Comparison of ENCODE assay signal across 2 cellular contexts in the genomic region with DNA sequence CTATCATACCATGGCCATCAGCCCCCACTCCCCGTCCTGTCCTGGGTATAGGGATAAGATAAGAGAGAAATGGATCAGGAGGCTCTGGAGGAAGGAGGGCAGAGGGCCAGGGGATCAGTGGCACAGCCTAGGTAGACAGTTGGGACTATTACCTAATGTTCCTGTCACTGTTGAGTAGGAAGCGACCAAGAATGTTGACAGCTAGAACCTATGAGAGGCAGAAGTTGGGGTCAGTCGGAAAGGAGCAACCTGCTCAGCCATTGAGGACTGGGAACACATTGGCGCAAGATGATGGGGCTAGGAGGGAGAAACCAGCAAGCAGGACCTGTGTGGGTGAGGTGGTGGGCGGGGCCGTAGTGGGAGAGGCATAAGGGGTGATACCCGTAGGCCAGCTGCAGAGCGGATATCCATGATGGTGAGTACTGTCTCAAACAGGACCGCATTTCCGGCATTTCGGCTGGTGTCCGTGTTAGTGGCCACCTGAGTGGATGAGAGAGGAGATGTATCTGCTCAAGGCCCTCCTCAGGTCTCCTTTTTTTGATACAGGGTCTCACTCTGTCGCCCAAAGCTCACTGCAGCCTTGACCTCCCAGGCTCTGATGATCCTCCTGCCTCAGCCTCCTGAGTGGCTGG.
TF ChIP-seq lines count a peak whose summit lies in the region.

No MANE protein-coding gene starts in this region.

TF ChIP-seq in GM12878, 131 proteins besides CTCF, POLR2A, EP300 and RAD21:
- TF ChIP-seq SRF (IDR thresholded peaks at IDR 0.05; ENCODE audit: low read depth in 2 of 2, low read length in 2 of 2) (no peak), POLR2AphosphoS5 (IDR thresholded peaks at IDR 0.05; ENCODE audit: low read length) (no peak), NRF1 (conservative IDR thresholded peaks at IDR 0.05; ENCODE audit: low read depth, low read length) (no peak), SUPT20H (IDR thresholded peaks at IDR 0.05; ENCODE audit: borderline replicate concordance, control insufficient read depth, low read depth, low read length) (no peak)
- TF ChIP-seq, protein P1, sequence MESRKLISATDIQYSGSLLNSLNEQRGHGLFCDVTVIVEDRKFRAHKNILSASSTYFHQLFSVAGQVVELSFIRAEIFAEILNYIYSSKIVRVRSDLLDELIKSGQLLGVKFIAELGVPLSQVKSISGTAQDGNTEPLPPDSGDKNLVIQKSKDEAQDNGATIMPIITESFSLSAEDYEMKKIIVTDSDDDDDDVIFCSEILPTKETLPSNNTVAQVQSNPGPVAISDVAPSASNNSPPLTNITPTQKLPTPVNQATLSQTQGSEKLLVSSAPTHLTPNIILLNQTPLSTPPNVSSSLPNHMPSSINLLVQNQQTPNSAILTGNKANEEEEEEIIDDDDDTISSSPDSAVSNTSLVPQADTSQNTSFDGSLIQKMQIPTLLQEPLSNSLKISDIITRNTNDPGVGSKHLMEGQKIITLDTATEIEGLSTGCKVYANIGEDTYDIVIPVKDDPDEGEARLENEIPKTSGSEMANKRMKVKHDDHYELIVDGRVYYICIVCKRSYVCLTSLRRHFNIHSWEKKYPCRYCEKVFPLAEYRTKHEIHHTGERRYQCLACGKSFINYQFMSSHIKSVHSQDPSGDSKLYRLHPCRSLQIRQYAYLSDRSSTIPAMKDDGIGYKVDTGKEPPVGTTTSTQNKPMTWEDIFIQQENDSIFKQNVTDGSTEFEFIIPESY (IDR thresholded peaks at IDR 0.05), result no peak
- TF ChIP-seq, protein P2, sequence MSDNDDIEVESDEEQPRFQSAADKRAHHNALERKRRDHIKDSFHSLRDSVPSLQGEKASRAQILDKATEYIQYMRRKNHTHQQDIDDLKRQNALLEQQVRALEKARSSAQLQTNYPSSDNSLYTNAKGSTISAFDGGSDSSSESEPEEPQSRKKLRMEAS (IDR thresholded peaks at IDR 0.05; ENCODE audit: low read depth, low read length), result no peak

TF ChIP-seq in neural cell, 6 proteins besides CTCF, POLR2A, EP300 and RAD21:
- peak; percentile 1 for TF ChIP-seq TAF1 (IDR thresholded peaks at IDR 0.05; ENCODE audit: low read depth)
- TF ChIP-seq POLR2AphosphoS5 (IDR thresholded peaks at IDR 0.05), result no peak
- no peak for TF ChIP-seq EZH2 (IDR thresholded peaks at IDR 0.05; ENCODE audit: borderline replicate concordance, insufficient read depth, low read length, poor library complexity, severe bottlenecking)
- no peak for TF ChIP-seq SMC3 (conservative IDR thresholded peaks at IDR 0.05; ENCODE audit: poor library complexity)
TF ChIP-seq in neural cell: peak in this region for 1.
